Comparison of ENCODE assay signal across 1 cellular context in genomic region chr2:85594715-85595377, GRCh38.
TF ChIP-seq lines count a peak whose summit lies in the region.

No MANE protein-coding gene starts in this region.

TF ChIP-seq in SK-N-SH, 30 proteins besides CTCF, POLR2A, EP300 and RAD21 (continued from another document):
- TF ChIP-seq SIN3A (IDR thresholded peaks at IDR 0.05; ENCODE audit: borderline replicate concordance, low read depth, low read length) (no peak), GABPA (IDR thresholded peaks at IDR 0.05; ENCODE audit: low read depth) (no peak), JUND (IDR thresholded peaks at IDR 0.05) (no peak), RXRA (IDR thresholded peaks at IDR 0.05; ENCODE audit: borderline replicate concordance, low read depth) (no peak)
